Comparison of ENCODE assay signal across 25 cellular contexts in the genomic region with DNA sequence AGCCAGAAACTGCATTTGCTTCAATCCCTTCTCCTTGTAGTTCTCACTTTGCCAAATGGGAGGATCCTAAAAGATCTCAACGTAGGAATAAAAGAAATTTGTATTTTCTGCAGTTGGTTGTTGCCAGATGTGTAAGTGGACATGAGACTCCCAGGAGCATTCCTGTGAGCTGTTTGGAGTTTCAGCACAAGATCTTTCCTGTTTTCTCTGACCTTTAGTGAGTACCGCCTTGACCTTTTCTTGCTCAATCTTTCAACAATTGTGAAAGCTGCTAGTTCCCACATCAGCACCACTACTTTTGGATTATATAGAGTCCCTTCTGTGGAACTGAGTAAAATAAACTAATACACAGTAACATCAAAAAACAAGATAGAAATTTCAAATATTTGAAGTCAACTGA.
A peak's percentile ranks its signal among the peaks of the same experiment; 100 is the strongest.
DNase-seq lines count a peak whose midpoint lies in the region; ATAC-seq, FAIRE-seq and TF ChIP-seq lines count a peak whose summit lies in the region.
"Had no signal": no experiment of that assay in that cellular context is flagged by ENCODE, and none has a peak within 500 bp of the region (broad histone marks: within the 10 kb centered on the region; RNA-seq: fewer than 3 reads in every experiment).

No MANE protein-coding gene starts in this region.

- no peaks in the 10 kb centered on the region for H3K36me3 Mint-ChIP-seq in activated T-cell treated with anti-CD3 and anti-CD28 coated beads, Interleukin-2, amount 50 U/mL, for 4 hours (ENCODE audit: insufficient read depth)
- H3K36me3 Mint-ChIP-seq in stimulated activated memory B cell treated with anti-CD40 and anti-IgM and Interleukin-4, amounts not matched to agents 10 μg/mL and 1 μg/mL and 100 μg/mL, for 72 hours = no peaks in the 10 kb centered on the region

- H3K4me1 Mint-ChIP-seq in activated T-cell treated with anti-CD3 and anti-CD28 coated beads, Interleukin-2, amount 50 U/mL, for 4 hours (ENCODE audit: low read depth) = no peaks in the 10 kb centered on the region
- no peaks in the 10 kb centered on the region for H3K4me1 Mint-ChIP-seq in stimulated activated memory B cell treated with anti-CD40 and anti-IgM and Interleukin-4, amounts not matched to agents 10 μg/mL and 1 μg/mL and 100 μg/mL, for 72 hours

- no peak for ATAC-seq in HepG2
- ATAC-seq in right lobe of liver = no peak
- ATAC-seq in activated T-cell treated with anti-CD3 and anti-CD28 coated beads, Interleukin-2, amount 50 U/mL, for 4 hours = no peak
- ATAC-seq in stimulated activated memory B cell treated with anti-CD40 and anti-IgM and Interleukin-4, amounts not matched to agents 10 μg/mL and 1 μg/mL and 100 μg/mL, for 72 hours = no peak
- ATAC-seq: Panc1, SK-N-SH treated with all-trans-retinoic acid at 6 μM for 48 hours had no signal

- in situ Hi-C loops in HepG2 (cut with HindIII; ENCODE audit: extremely low pct_ligation_motif_present, low pct_unique_long_range_greater_than_20kb) = no loop called here

- 4% methylated on average over 2 of the region's 2 CpGs for WGBS in HepG2 (ENCODE audit: low lambda C conversion rate)
- 27% methylated on average over 2 of the region's 2 CpGs for WGBS in right lobe of liver (ENCODE audit: insufficient coverage, low coverage, low lambda C conversion rate, missing lambda C conversion rate)

- no peaks in the 10 kb centered on the region for H3K27me3 Mint-ChIP-seq in activated T-cell treated with anti-CD3 and anti-CD28 coated beads, Interleukin-2, amount 50 U/mL, for 4 hours (ENCODE audit: low read depth)
- H3K27me3 Mint-ChIP-seq in stimulated activated memory B cell treated with anti-CD40 and anti-IgM and Interleukin-4, amounts not matched to agents 10 μg/mL and 1 μg/mL and 100 μg/mL, for 72 hours = no peaks in the 10 kb centered on the region

- POLR2A ChIA-PET in HepG2 (lab: Yijun Ruan, JAX) = no interaction called here

- CTCF ChIA-PET in HepG2 (lab: Yijun Ruan, JAX; ENCODE audit: low intra/inter-chr PET ratio, low total read pairs) = no interaction called here

- no peaks in the 10 kb centered on the region for H3K9me3 ChIP-seq in HepG2 (ENCODE audit: low read length)
- H3K9me3 ChIP-seq in right lobe of liver = no peaks in the 10 kb centered on the region
- H3K9me3 ChIP-seq in adipocyte (ENCODE audit: control insufficient read depth, low read length) = no peaks in the 10 kb centered on the region

- H3K36me3 ChIP-seq in HepG2 (replicated peaks in 1 of 2; ENCODE audit: control insufficient read depth in 1 of 2, insufficient read depth in 2 of 2, low read length in 2 of 2) (no peaks in the 10 kb centered on the region), right lobe of liver (no peaks in the 10 kb centered on the region), adipocyte (ENCODE audit: control insufficient read depth, insufficient read depth, low read length, severe bottlenecking) (no peaks in the 10 kb centered on the region)

- no TSS peak for BruUV-seq in HepG2 (replicated peaks; lab: Mats Ljungman, UMichigan)

- H3K27ac Mint-ChIP-seq in stimulated activated memory B cell treated with anti-CD40 and anti-IgM and Interleukin-4, amounts not matched to agents 10 μg/mL and 1 μg/mL and 100 μg/mL, for 72 hours = no peak overlapping the region

- H3K4me2 ChIP-seq in HepG2 (ENCODE audit: low read depth, low read length) = no peak overlapping the region

- no peak overlapping the region for H3K4me3 ChIP-seq in HepG2 (replicated peaks in 1 of 3; ENCODE audit: insufficient read depth in 1 of 3, low read depth in 2 of 3, low read length in 3 of 3)
- no peak overlapping the region for H3K4me3 ChIP-seq in right lobe of liver
- no peak overlapping the region for H3K4me3 ChIP-seq in adipocyte (ENCODE audit: low read length)
- no peak overlapping the region for H3K4me3 ChIP-seq in fibroblast of pulmonary artery (replicated peaks; ENCODE audit: low read depth, low read length)

- H3K9me3 Mint-ChIP-seq in activated T-cell treated with anti-CD3 and anti-CD28 coated beads, Interleukin-2, amount 50 U/mL, for 4 hours = peaks cover 10% of the 10 kb centered on the region
- H3K9me3 Mint-ChIP-seq in stimulated activated memory B cell treated with anti-CD40 and anti-IgM and Interleukin-4, amounts not matched to agents 10 μg/mL and 1 μg/mL and 100 μg/mL, for 72 hours = no peaks in the 10 kb centered on the region

- TF ChIP-seq CTCF in HepG2 (CRISPR knock-in tag; IDR thresholded peaks at IDR 0.05) (no peak), right lobe of liver (IDR thresholded peaks at IDR 0.05) (no peak), fibroblast of pulmonary artery (IDR thresholded peaks at IDR 0.05; ENCODE audit: low read length, missing control alignments) (no peak)

- H3K27ac ChIP-seq in HepG2 (ENCODE audit: extremely low read length, insufficient read depth, low read length) (no peak overlapping the region), right lobe of liver (no peak overlapping the region)
- H3K27ac ChIP-seq: C4-2B, HL-60 had no signal

- no peak for TF ChIP-seq RAD21 in HepG2 (CRISPR knock-in tag; IDR thresholded peaks at IDR 0.05)

- no peak for DNase-seq in HepG2 (ENCODE audit: low spot score)
- DNase-seq in right lobe of liver = no peak
- peak; percentile 42 for DNase-seq in adipocyte (ENCODE audit: low read depth)
- peak; percentile 34 for DNase-seq in fibroblast of pulmonary artery (ENCODE audit: low read depth)
- no peak for DNase-seq in activated T-cell treated with anti-CD3 and anti-CD28 coated beads, Interleukin-2, amount 50 U/mL, for 4 hours
- DNase-seq in medulla oblongata (ENCODE audit: extremely low spot score) = no peak
- DNase-seq: DMS53; EL; GF-D8; KBM-7; MV-4-11; NCI-H1694; NCI-H2081; NCI-H2171; NCI-H345; NCI-H524; NCI-H774; NK-92 treated with Interleukin-12 subunit alpha and Interleukin-12 subunit beta, amount 100 ng/mL, for 24 hours; SIG-M5 had no signal

- no peak overlapping the region for H3K9ac ChIP-seq in HepG2 (ENCODE audit: insufficient read depth, low read depth, low read length)
- H3K9ac ChIP-seq in adipocyte (ENCODE audit: low read length) = no peak overlapping the region

- no peaks in the 10 kb centered on the region for H3K4me1 ChIP-seq in HepG2 (ENCODE audit: insufficient read depth, low read length)
- no peaks in the 10 kb centered on the region for H3K4me1 ChIP-seq in right lobe of liver
- H3K4me1 ChIP-seq in adipocyte (ENCODE audit: control insufficient read depth, insufficient read depth, low read length) = no peaks in the 10 kb centered on the region

- no peak overlapping the region for H2AFZ ChIP-seq in HepG2 (ENCODE audit: low read length)

- no peak for TF ChIP-seq POLR2A in HepG2 (IDR thresholded peaks at IDR 0.05; ENCODE audit: insufficient read depth in 1 of 2, low read depth in 2 of 2, low read length in 2 of 2)
- no peak for TF ChIP-seq POLR2A in right lobe of liver (IDR thresholded peaks at IDR 0.05)

- no peaks in the 10 kb centered on the region for H4K20me1 ChIP-seq in HepG2 (ENCODE audit: insufficient read depth, low read length)

- H3K79me2 ChIP-seq in HepG2 (ENCODE audit: insufficient read depth, low read length) = no peaks in the 10 kb centered on the region

- intact Hi-C loops in HepG2 (cut with micrococcal nuclease; ENCODE audit: unreplicated experiment) (no loop called here), right lobe of liver (cut with DNase I) (no loop called here)

- TF ChIP-seq EP300 in HepG2 (IDR thresholded peaks at IDR 0.05; ENCODE audit: low read depth in 2 of 2, low read length in 2 of 2) = no peak
- TF ChIP-seq EP300 in HepG2 (CRISPR knock-in tag; IDR thresholded peaks at IDR 0.05; ENCODE audit: borderline replicate concordance) = no peak

- H3K27me3 ChIP-seq in HepG2 (ENCODE audit: control insufficient read depth in 1 of 2, insufficient read depth in 2 of 2, low read length in 2 of 2) = no peaks in the 10 kb centered on the region
- H3K27me3 ChIP-seq in right lobe of liver = no peaks in the 10 kb centered on the region
- H3K27me3 ChIP-seq in adipocyte (replicated peaks; ENCODE audit: control insufficient read depth, insufficient read depth, low read length) = no peaks in the 10 kb centered on the region

- H3K4me3 Mint-ChIP-seq in activated T-cell treated with anti-CD3 and anti-CD28 coated beads, Interleukin-2, amount 50 U/mL, for 4 hours = no peak overlapping the region
- H3K4me3 Mint-ChIP-seq in stimulated activated memory B cell treated with anti-CD40 and anti-IgM and Interleukin-4, amounts not matched to agents 10 μg/mL and 1 μg/mL and 100 μg/mL, for 72 hours = no peak overlapping the region

- no peak for FAIRE-seq in HepG2 (lab: Jason Lieb, UNC)
- FAIRE-seq: A204.1 had no signal

TF ChIP-seq in HepG2, 621 proteins besides CTCF, POLR2A, EP300 and RAD21:
- TF ChIP-seq, protein P1, sequence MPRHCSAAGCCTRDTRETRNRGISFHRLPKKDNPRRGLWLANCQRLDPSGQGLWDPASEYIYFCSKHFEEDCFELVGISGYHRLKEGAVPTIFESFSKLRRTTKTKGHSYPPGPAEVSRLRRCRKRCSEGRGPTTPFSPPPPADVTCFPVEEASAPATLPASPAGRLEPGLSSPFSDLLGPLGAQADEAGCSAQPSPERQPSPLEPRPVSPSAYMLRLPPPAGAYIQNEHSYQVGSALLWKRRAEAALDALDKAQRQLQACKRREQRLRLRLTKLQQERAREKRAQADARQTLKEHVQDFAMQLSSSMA (CRISPR knock-in tag; IDR thresholded peaks at IDR 0.05) = no peak
- TF ChIP-seq RARA (CRISPR knock-in tag; IDR thresholded peaks at IDR 0.05) (no peak), CEBPB (IDR thresholded peaks at IDR 0.05; ENCODE audit: borderline replicate concordance, low read depth, low read length) (peak; percentile 4; the same call in 1 of the 2 replicates), ZMAT3 (CRISPR knock-in tag; conservative IDR thresholded peaks at IDR 0.05) (no peak), NR2F6 (IDR thresholded peaks at IDR 0.05) (peak; percentile 43; the same call in 1 of the 2 replicates), NR2F6 (CRISPR knock-in tag; IDR thresholded peaks at IDR 0.05) (peak; percentile 32; the same call in 1 of the 2 replicates)

Comparison
In these comparisons a context has a peak if more than half of its experiments do, and no peak if none do; other contexts are left out.
1. DNase-seq: peak in adipocyte (single experiment) and fibroblast of pulmonary artery (single experiment); none in HepG2 (single experiment), right lobe of liver (0 of 3), activated T-cell treated with anti-CD3 and anti-CD28 coated beads, Interleukin-2, amount 50 U/mL, for 4 hours (single experiment) and medulla oblongata (single experiment).